In the genomic region with DNA sequence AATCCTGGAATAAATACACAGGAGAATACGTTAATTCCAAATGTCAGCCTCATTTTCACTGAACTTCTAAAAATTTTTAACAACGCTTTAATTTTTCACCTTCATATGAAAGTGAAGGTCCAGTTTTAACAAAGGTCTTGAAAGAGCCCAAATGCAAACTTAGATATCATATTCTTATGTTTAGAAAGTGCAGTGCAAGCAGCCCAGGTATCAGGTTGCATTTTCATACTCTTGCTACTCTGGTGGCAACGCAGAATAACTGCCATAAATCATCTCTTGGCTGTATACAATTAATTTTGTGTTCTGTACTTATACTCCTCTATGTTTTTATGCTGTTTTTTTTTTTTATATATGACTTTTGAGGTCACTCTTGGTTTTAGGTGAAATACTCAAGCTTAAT, we compare ENCODE assay signal across 20 cellular contexts.
DNase-seq lines count a peak whose midpoint lies in the region; ATAC-seq, FAIRE-seq and TF ChIP-seq lines count a peak whose summit lies in the region.
"Had no signal": no experiment of that assay in that cellular context is flagged by ENCODE, and none has a peak within 500 bp of the region (broad histone marks: within the 10 kb centered on the region; RNA-seq: fewer than 3 reads in every experiment).

No MANE protein-coding gene starts in this region.

- H3K27ac ChIP-seq in KMS-11 (peak overlapping the region; percentile 37; the same call in 1 of the 2 replicates), pancreas (no peak overlapping the region)
- H3K27ac ChIP-seq: BLaER1 treated with 17β-estradiol and CSF1 and Interleukin-3, amounts not matched to agents 10 nM and 100 nM had no signal

- no peak overlapping the region for H3K9ac ChIP-seq in KMS-11
- H3K9ac ChIP-seq: BLaER1 treated with 17β-estradiol and CSF1 and Interleukin-3, amounts not matched to agents 10 nM and 100 nM had no signal

- TF ChIP-seq CTCF in KMS-11 (conservative IDR thresholded peaks at IDR 0.05; ENCODE audit: low read depth, low read length) (no peak), pancreas (IDR thresholded peaks at IDR 0.05) (no peak)

- H3K36me3 ChIP-seq in KMS-11 (ENCODE audit: insufficient read depth), result no peaks in the 10 kb centered on the region
- no peaks in the 10 kb centered on the region for H3K36me3 ChIP-seq in pancreas
- H3K36me3 ChIP-seq: BLaER1 treated with 17β-estradiol and CSF1 and Interleukin-3, amounts not matched to agents 10 nM and 100 nM had no signal

- H3K4me1 ChIP-seq in KMS-11 (ENCODE audit: low read depth, poor library complexity, severe bottlenecking), result peaks cover 25% of the 10 kb centered on the region
- no peaks in the 10 kb centered on the region for H3K4me1 ChIP-seq in pancreas
- H3K4me1 ChIP-seq: BLaER1 treated with 17β-estradiol and CSF1 and Interleukin-3, amounts not matched to agents 10 nM and 100 nM had no signal

- no peaks in the 10 kb centered on the region for H4K20me1 ChIP-seq in KMS-11 (ENCODE audit: insufficient read depth)
- H4K20me1 ChIP-seq: BLaER1 treated with 17β-estradiol and CSF1 and Interleukin-3, amounts not matched to agents 10 nM and 100 nM had no signal

- peak; percentile 26 for DNase-seq in NCI-H2107 treated with DMSO at 0.1 percent for 48 hours (lab: John Stamatoyannopoulos, UW; ENCODE audit: unreplicated experiment)
- DNase-seq in NCI-H2107 (lab: John Stamatoyannopoulos, UW), result no peak
- DNase-seq in NCI-H2171 (lab: John Stamatoyannopoulos, UW), result peak; percentile 13
- no peak for DNase-seq in HT-29 (ENCODE audit: low spot score)
- no peak for DNase-seq in pancreas
- DNase-seq: CD4-positive, CD25-positive, alpha-beta regulatory T cell; CD8-positive, alpha-beta memory T cell; COR-L47; DMS 273 treated with DMSO at 0.1 percent for 48 hours; DMS53; DND-41; EL; GOT3; H7; HFFc6 had no signal

- WGBS in pancreas, 2 donors, result 40 to 53% methylated on average over 3 of the region's 3 CpGs

- peak overlapping the region; percentile 30 for H3K4me2 ChIP-seq in KMS-11
- H3K4me2 ChIP-seq: BLaER1 treated with 17β-estradiol and CSF1 and Interleukin-3, amounts not matched to agents 10 nM and 100 nM had no signal

- no peak for TF ChIP-seq POLR2A in GM18505 (IDR thresholded peaks at IDR 0.05; ENCODE audit: borderline replicate concordance, extremely low read depth, insufficient read depth, insufficient read length)

- intact Hi-C loops in pancreas (cut with DNase I), result no loop called here

- ATAC-seq in GM18505 (IDR thresholded peaks at IDR 0.05; ENCODE audit: unreplicated experiment), result no peak
- no peak for ATAC-seq in pancreas
- ATAC-seq: HCT116 had no signal

- no peak for FAIRE-seq in pancreas (lab: Jason Lieb, UNC)
- FAIRE-seq: GM12891 had no signal

- H3K4me3 ChIP-seq in KMS-11 (IDR thresholded peaks at IDR 0.05; ENCODE audit: insufficient read depth, low read depth, low read length) (no peak overlapping the region), pancreas (no peak overlapping the region)
- H3K4me3 ChIP-seq: BLaER1 treated with 17β-estradiol and CSF1 and Interleukin-3, amounts not matched to agents 10 nM and 100 nM had no signal

- no peaks in the 10 kb centered on the region for H3K9me3 ChIP-seq in pancreas

- no peak overlapping the region for H2AFZ ChIP-seq in KMS-11 (ENCODE audit: low read depth)

- no peaks in the 10 kb centered on the region for H3K79me2 ChIP-seq in KMS-11 (ENCODE audit: insufficient read depth, low read depth)

- H3K27me3 ChIP-seq in KMS-11 (ENCODE audit: insufficient read depth, low read depth), result no peaks in the 10 kb centered on the region
- H3K27me3 ChIP-seq in pancreas, result no peaks in the 10 kb centered on the region
- H3K27me3 ChIP-seq: BLaER1 treated with 17β-estradiol and CSF1 and Interleukin-3, amounts not matched to agents 10 nM and 100 nM had no signal

Comparison
In these comparisons a context has a peak if more than half of its experiments do, and no peak if none do; other contexts are left out.
1. DNase-seq: peak in NCI-H2107 treated with DMSO at 0.1 percent for 48 hours (single experiment) and NCI-H2171 (single experiment); none in NCI-H2107 (single experiment), HT-29 (single experiment) and pancreas (0 of 6).